In the genomic region with DNA sequence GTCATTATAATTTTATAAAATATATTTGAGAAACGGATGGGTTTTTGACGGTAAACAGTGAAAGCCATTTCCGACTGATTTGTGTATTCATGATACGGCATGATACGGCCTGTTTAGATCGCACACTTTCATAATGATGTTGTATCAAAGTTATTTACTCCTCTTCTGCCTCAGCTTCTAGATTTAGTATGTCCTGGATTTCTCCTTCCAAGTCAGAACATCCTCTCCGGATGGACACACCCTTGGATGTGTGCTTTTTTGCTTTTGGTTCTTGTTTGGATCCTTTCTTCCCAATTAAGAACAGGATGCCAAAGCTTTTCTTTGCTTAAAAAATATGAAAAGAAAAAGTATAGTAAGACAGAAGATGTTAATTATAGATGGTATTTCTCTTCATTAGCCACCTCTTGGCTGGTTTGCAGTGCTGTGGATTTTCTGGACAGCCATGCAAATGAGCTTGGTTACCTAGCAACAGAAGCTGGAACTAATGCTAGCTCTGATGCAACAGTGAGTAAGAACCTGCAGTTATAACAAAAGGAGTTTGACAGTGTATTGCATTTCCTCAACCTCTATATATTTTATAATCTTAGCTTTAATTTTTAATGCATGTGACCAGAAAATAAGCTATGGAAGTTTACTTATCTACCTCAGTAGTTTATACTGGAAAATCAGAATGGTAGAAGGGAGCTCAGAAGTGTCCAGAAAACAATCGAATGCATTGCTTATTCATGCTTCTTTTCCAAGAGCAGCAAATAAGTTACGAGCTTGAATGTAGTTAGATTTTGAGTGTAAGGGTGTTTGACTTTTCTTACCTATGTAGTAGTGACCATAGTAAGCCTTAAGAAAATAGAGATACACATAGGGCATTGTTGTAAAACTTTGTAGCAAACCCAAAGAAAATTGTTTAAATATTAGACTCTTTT, we compare ENCODE assay signal across 9 cellular contexts. TPM values are rescaled to one million over a fixed set of nuclear protein-coding genes. Genes with fewer than 3 reads are reported as not detected.
A peak's percentile ranks its signal among the peaks of the same experiment; 100 is the strongest.
DNase-seq lines count a peak whose midpoint lies in the region; ATAC-seq and TF ChIP-seq lines count a peak whose summit lies in the region.
"Had no signal": no experiment of that assay in that cellular context is flagged by ENCODE, and none has a peak within 500 bp of the region (broad histone marks: within the 10 kb centered on the region; RNA-seq: fewer than 3 reads in every experiment).

No MANE protein-coding gene starts in this region.

- BruUV-seq in mammary epithelial cell (replicated peaks; lab: Mats Ljungman, UMichigan), result TSS peak; percentile 98

- no peak for TF ChIP-seq CTCF in heart left ventricle (IDR thresholded peaks at IDR 0.05)
- TF ChIP-seq CTCF in mammary epithelial cell (conservative IDR thresholded peaks at IDR 0.05 in 1 of 2, IDR thresholded peaks at IDR 0.05 in 1 of 2; ENCODE audit: extremely low read depth in 1 of 2, insufficient read depth in 1 of 2, low read depth in 1 of 2, low read length in 2 of 2), result no peak

- peaks cover 33% of the 10 kb centered on the region for H3K36me3 Mint-ChIP-seq in memory B cell

- no peak for DNase-seq in heart left ventricle
- DNase-seq in Right ventricle myocardium inferior (ENCODE audit: missing footprints), result no peak
- DNase-seq in M059J (ENCODE audit: low read depth), result peak; percentile 54
- DNase-seq in mammary epithelial cell, result peak; percentile 69
- peak in 1 of 2 donors; percentile 7 for DNase-seq in memory B cell (ENCODE audit: low spot score in 2 of 2)

- intact Hi-C loops in heart left ventricle (cut with DNase I), result no loop called here
- intact Hi-C loops in Right ventricle myocardium inferior (cut with DNase I), result loop anchor here (10.0 kb wide), 1 partner anchor 553 kb away; a partner anchor contains a TSS
- intact Hi-C loops in mammary epithelial cell (cut with micrococcal nuclease), result loop anchor here (10.0 kb wide), 1 partner anchor 57 kb away; no protein-coding TSS in a partner anchor

- H3K27ac Mint-ChIP-seq in memory B cell, result peak overlapping the region; percentile 76

- CTCF ChIA-PET in mammary epithelial cell (lab: Charles Lee; ENCODE audit: low non-redundant PET), result no interaction called here

- peaks cover 8% of the 10 kb centered on the region for H3K9me3 Mint-ChIP-seq in memory B cell
- H3K9me3 Mint-ChIP-seq: activated naive CD4-positive, alpha-beta T cell treated with anti-CD3 and anti-CD28 coated beads, Interleukin-2, amount 50 U/mL, for 24 hours had no signal

- H3K4me2 ChIP-seq in mammary epithelial cell (ENCODE audit: insufficient read depth, low read depth, low read length), result peak overlapping the region; percentile 1

- H3K27me3 ChIP-seq in heart left ventricle (no peaks in the 10 kb centered on the region), mammary epithelial cell (ENCODE audit: insufficient read depth, low read length) (no peaks in the 10 kb centered on the region)

- in situ Hi-C loops in mammary epithelial cell (cut with MboI; ENCODE audit: low sequenced_read_pairs in 2 of 2), result no loop called here

- H3K4me3 ChIP-seq in heart left ventricle, result no peak overlapping the region
- no peak overlapping the region for H3K4me3 ChIP-seq in mammary epithelial cell (replicated peaks in 1 of 3; ENCODE audit: insufficient read depth in 1 of 3, low read depth in 2 of 3, low read length in 3 of 3)

- no peak overlapping the region for H3K4me3 Mint-ChIP-seq in memory B cell
- H3K4me3 Mint-ChIP-seq: activated naive CD4-positive, alpha-beta T cell treated with anti-CD3 and anti-CD28 coated beads, Interleukin-2, amount 50 U/mL, for 24 hours had no signal

- TF ChIP-seq POLR2A in heart left ventricle (IDR thresholded peaks at IDR 0.05), result no peak

- H3K27me3 Mint-ChIP-seq in memory B cell, result no peaks in the 10 kb centered on the region
- H3K27me3 Mint-ChIP-seq: activated naive CD4-positive, alpha-beta T cell treated with anti-CD3 and anti-CD28 coated beads, Interleukin-2, amount 50 U/mL, for 24 hours had no signal

- H2AFZ ChIP-seq in mammary epithelial cell (ENCODE audit: low read depth, low read length), result no peak overlapping the region

- H3K4me1 Mint-ChIP-seq in memory B cell, result peaks cover 17% of the 10 kb centered on the region

- dilution Hi-C loops in mammary epithelial cell (cut with HindIII; ENCODE audit: low sequenced_read_pairs), result no loop called here

- H3K79me2 ChIP-seq in mammary epithelial cell (ENCODE audit: insufficient read depth, low read length), result peaks cover 74% of the 10 kb centered on the region

- ATAC-seq in heart left ventricle (peak in 3 of 4 donors; percentile 59 to 88 (median 69)), Right ventricle myocardium inferior (no peak), memory B cell (ENCODE audit: low read depth) (peak; percentile 97), HG02678 (IDR thresholded peaks at IDR 0.05; ENCODE audit: unreplicated experiment) (no peak), HG03025 (IDR thresholded peaks at IDR 0.05; ENCODE audit: low FRiP score, unreplicated experiment) (no peak), GM21737 (IDR thresholded peaks at IDR 0.05; ENCODE audit: unreplicated experiment) (no peak)

- H3K4me1 ChIP-seq in heart left ventricle (peaks cover 0 to 48% (median 17%) of the 10 kb centered on the region in 12 donors), mammary epithelial cell (ENCODE audit: insufficient read depth, low read length) (peaks cover 8% of the 10 kb centered on the region)

- no peak overlapping the region for H3K9ac ChIP-seq in mammary epithelial cell (ENCODE audit: insufficient read depth, low read length)

- H3K27ac ChIP-seq in heart left ventricle (peak overlapping the region in 4 of 12 donors; percentile 8 to 42 (median 12)), mammary epithelial cell (ENCODE audit: insufficient read depth, low read depth, low read length) (peak overlapping the region; percentile 70)

- H3K9me3 ChIP-seq in heart left ventricle, result peaks cover 0 to 17% (median 0%) of the 10 kb centered on the region in 12 donors
- no peaks in the 10 kb centered on the region for H3K9me3 ChIP-seq in mammary epithelial cell (replicated peaks; ENCODE audit: insufficient read depth, low read length)

- 55 to 71% (median 64%) methylated on average over 9 of the region's 9 CpGs for WGBS in heart left ventricle, 4 donors
- WGBS in mammary epithelial cell (ENCODE audit: low coverage, missing lambda C conversion rate), result 97% methylated on average over 9 of the region's 9 CpGs

- H4K20me1 ChIP-seq in mammary epithelial cell (ENCODE audit: insufficient read depth, low read length), result no peaks in the 10 kb centered on the region

- H3K36me3 ChIP-seq in heart left ventricle (peaks cover 0 to 51% (median 24%) of the 10 kb centered on the region in 9 donors), mammary epithelial cell (ENCODE audit: insufficient read depth, low read length) (no peaks in the 10 kb centered on the region)

RNA-seq across cellular contexts. Expression of a gene that starts 27.9 kb away (rescaled TPM):
- total RNA-seq in heart left ventricle (100 to 1,000 TPM in 4 of 9 donors, 10 to 100 TPM in 5; 56.2 to 148 (median 91.7) TPM), Right ventricle myocardium inferior (91.6 TPM), mammary epithelial cell (10 to 100 TPM; 32.1 to 47.0 TPM)
- polyA plus RNA-seq in heart left ventricle (10 to 100 TPM; 29.9 to 62.6 TPM), mammary epithelial cell (18.8 TPM)
- 19.9 and 24.0 TPM in 2 replicates for total RNA-seq in M059J (2014; rRNA removed; shearing (Covaris generic))
- 60.2 TPM for polyA minus RNA-seq in mammary epithelial cell

RNA-seq across cellular contexts. Expression of a gene that starts 42.7 kb away (rescaled TPM):
- total RNA-seq in heart left ventricle (10 to 100 TPM in 1 of 9 donors, 1 to 10 TPM in 1, under 1 TPM in 6, not detected in 1; 0.24 to 11.1 (median 0.43) TPM), Right ventricle myocardium inferior (1.2 TPM), mammary epithelial cell (under 1 TPM; 0.17 to 0.56 TPM)
- polyA plus RNA-seq in heart left ventricle (under 1 TPM; 0.33 to 0.65 TPM), mammary epithelial cell (0.15 TPM)
- total RNA-seq in M059J (2014; rRNA removed; shearing (Covaris generic)), result not detected in 2 replicates
- polyA minus RNA-seq in mammary epithelial cell, result not detected

Comparison
In these comparisons a context has a peak if more than half of its experiments do, and no peak if none do; other contexts are left out.
1. ATAC-seq: peak in heart left ventricle (3 of 4) and memory B cell (single experiment); none in Right ventricle myocardium inferior (single experiment), HG02678 (single experiment), HG03025 (single experiment) and GM21737 (single experiment).
2. intact Hi-C loops: an anchor here in Right ventricle myocardium inferior (10.0 kb wide) and mammary epithelial cell (10.0 kb wide); none called in heart left ventricle.
3. DNase-seq: peak in M059J (single experiment) and mammary epithelial cell (single experiment); none in heart left ventricle (0 of 5) and Right ventricle myocardium inferior (single experiment).